In genomic region chr18:23176701-23177432, GRCh38 we compare ENCODE assay signal across 1 cellular context.
TF ChIP-seq lines count a peak whose summit lies in the region.

No MANE protein-coding gene starts in this region.

TF ChIP-seq in HepG2, 621 proteins besides CTCF, POLR2A, EP300 and RAD21:
- TF ChIP-seq, protein P1, sequence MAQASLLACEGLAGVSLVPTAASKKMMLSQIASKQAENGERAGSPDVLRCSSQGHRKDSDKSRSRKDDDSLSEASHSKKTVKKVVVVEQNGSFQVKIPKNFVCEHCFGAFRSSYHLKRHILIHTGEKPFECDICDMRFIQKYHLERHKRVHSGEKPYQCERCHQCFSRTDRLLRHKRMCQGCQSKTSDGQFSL (CRISPR knock-in tag; IDR thresholded peaks at IDR 0.05): no peak
- TF ChIP-seq MIXL1 (CRISPR knock-in tag; IDR thresholded peaks at IDR 0.05): no peak
- no peak for TF ChIP-seq FOXO4 (CRISPR knock-in tag; conservative IDR thresholded peaks at IDR 0.05)
- TF ChIP-seq ZNF766 (CRISPR knock-in tag; IDR thresholded peaks at IDR 0.05; ENCODE audit: borderline replicate concordance): no peak
- no peak for TF ChIP-seq MED1 (CRISPR knock-in tag; IDR thresholded peaks at IDR 0.05)
- TF ChIP-seq, protein P2, sequence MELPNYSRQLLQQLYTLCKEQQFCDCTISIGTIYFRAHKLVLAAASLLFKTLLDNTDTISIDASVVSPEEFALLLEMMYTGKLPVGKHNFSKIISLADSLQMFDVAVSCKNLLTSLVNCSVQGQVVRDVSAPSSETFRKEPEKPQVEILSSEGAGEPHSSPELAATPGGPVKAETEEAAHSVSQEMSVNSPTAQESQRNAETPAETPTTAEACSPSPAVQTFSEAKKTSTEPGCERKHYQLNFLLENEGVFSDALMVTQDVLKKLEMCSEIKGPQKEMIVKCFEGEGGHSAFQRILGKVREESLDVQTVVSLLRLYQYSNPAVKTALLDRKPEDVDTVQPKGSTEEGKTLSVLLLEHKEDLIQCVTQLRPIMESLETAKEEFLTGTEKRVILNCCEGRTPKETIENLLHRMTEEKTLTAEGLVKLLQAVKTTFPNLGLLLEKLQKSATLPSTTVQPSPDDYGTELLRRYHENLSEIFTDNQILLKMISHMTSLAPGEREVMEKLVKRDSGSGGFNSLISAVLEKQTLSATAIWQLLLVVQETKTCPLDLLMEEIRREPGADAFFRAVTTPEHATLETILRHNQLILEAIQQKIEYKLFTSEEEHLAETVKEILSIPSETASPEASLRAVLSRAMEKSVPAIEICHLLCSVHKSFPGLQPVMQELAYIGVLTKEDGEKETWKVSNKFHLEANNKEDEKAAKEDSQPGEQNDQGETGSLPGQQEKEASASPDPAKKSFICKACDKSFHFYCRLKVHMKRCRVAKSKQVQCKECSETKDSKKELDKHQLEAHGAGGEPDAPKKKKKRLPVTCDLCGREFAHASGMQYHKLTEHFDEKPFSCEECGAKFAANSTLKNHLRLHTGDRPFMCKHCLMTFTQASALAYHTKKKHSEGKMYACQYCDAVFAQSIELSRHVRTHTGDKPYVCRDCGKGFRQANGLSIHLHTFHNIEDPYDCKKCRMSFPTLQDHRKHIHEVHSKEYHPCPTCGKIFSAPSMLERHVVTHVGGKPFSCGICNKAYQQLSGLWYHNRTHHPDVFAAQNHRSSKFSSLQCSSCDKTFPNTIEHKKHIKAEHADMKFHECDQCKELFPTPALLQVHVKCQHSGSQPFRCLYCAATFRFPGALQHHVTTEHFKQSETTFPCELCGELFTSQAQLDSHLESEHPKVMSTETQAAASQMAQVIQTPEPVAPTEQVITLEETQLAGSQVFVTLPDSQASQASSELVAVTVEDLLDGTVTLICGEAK (IDR thresholded peaks at IDR 0.05): no peak
- TF ChIP-seq, protein P2 (CRISPR knock-in tag; IDR thresholded peaks at IDR 0.05): no peak
- TF ChIP-seq YY1 (IDR thresholded peaks at IDR 0.05; ENCODE audit: insufficient read depth, insufficient replicate concordance, low read depth, low read length): no peak
- no peak for TF ChIP-seq GABPB1 (CRISPR knock-in tag; IDR thresholded peaks at IDR 0.05)
- no peak for TF ChIP-seq FOXK2 (IDR thresholded peaks at IDR 0.05)
TF ChIP-seq in HepG2: peak in this region for 0.
